32 cellular contexts compared by ENCODE assay signal in genomic region chr11:64898541-64898940, GRCh38. TPM values are rescaled to one million over a fixed set of nuclear protein-coding genes. Genes with fewer than 3 reads are reported as not detected.
"Had no signal": no experiment of that assay in that cellular context is flagged by ENCODE, and none has a peak within 500 bp of the region (broad histone marks: within the 10 kb centered on the region; RNA-seq: fewer than 3 reads in every experiment).

No MANE protein-coding gene starts in this region.

- H3K27ac ChIP-seq: adrenal gland, SJSA1, VCaP had no signal

- H3K27me3 Mint-ChIP-seq: activated CD4-positive, alpha-beta memory T cell treated with anti-CD3 and anti-CD28 coated beads for 36 hours; activated CD4-positive, alpha-beta T cell treated with anti-CD3 and anti-CD28 coated beads, Interleukin-2, amount 10 ng/mL, durations not matched to agents 7 days and 5 days; activated naive CD8-positive, alpha-beta T cell treated with anti-CD3 and anti-CD28 coated beads, Interleukin-2, amount 10 ng/mL, durations not matched to agents 7 days and 5 days had no signal

- H3K9me3 Mint-ChIP-seq: activated CD4-positive, alpha-beta memory T cell treated with anti-CD3 and anti-CD28 coated beads for 36 hours; activated CD4-positive, alpha-beta T cell treated with anti-CD3 and anti-CD28 coated beads, Interleukin-2, amount 10 ng/mL, durations not matched to agents 7 days and 5 days; activated naive CD8-positive, alpha-beta T cell treated with anti-CD3 and anti-CD28 coated beads, Interleukin-2, amount 10 ng/mL, durations not matched to agents 7 days and 5 days; activated T-cell treated with anti-CD3 and anti-CD28 coated beads, Interleukin-2, amount 50 U/mL, for 4 hours had no signal

- H3K4me3 ChIP-seq: adrenal gland, MG63, SJSA1 had no signal

- H3K27me3 ChIP-seq: adrenal gland, MG63, SJSA1 had no signal

- H3K9me3 ChIP-seq: adrenal gland, MG63, SJSA1 had no signal

- DNase-seq: activated CD4-positive, alpha-beta memory T cell treated with anti-CD3 and anti-CD28 coated beads for 36 hours; activated CD4-positive, alpha-beta T cell treated with anti-CD3 and anti-CD28 coated beads, Interleukin-2, amount 10 ng/mL, durations not matched to agents 7 days and 5 days; activated CD4-positive, CD25-positive, alpha-beta regulatory T cell; activated CD8-positive, alpha-beta memory T cell treated with anti-CD3 and anti-CD28 coated beads for 24 hours; activated effector memory CD4-positive, alpha-beta T cell treated with anti-CD3 and anti-CD28 coated beads, Interleukin-2, amount 50 U/mL, for 16 hours; activated naive CD4-positive, alpha-beta T cell treated with anti-CD3 and anti-CD28 coated beads, Interleukin-2, amount 50 U/mL, for 16 hours; activated naive CD8-positive, alpha-beta T cell treated with anti-CD3 and anti-CD28 coated beads, Interleukin-2, amount 10 ng/mL, durations not matched to agents 7 days and 5 days; activated T-cell treated with anti-CD3 and anti-CD28 coated beads, Interleukin-2, amount 50 U/mL, for 4 hours; adrenal gland; anterior cingulate cortex; MG63; MV-4-11; NCI-H1092 treated with DMSO at 0.1 percent for 48 hours; NCI-H1417 treated with DMSO at 0.1 percent for 48 hours; NCI-H1694; NCI-H2029; NCI-H2107; NCI-H510A treated with DMSO at 0.1 percent for 48 hours; NCI-H69; NK-92 treated with Interleukin-12 subunit alpha and Interleukin-12 subunit beta, amount 100 ng/mL, for 24 hours; OCI-M1; Right ventricle myocardium superior; RPMI8226; SW 1271; T-helper 2 cell; T1000 had no signal

- H3K4me3 Mint-ChIP-seq: activated CD4-positive, alpha-beta memory T cell treated with anti-CD3 and anti-CD28 coated beads for 36 hours; activated CD4-positive, alpha-beta T cell treated with anti-CD3 and anti-CD28 coated beads, Interleukin-2, amount 10 ng/mL, durations not matched to agents 7 days and 5 days; activated naive CD8-positive, alpha-beta T cell treated with anti-CD3 and anti-CD28 coated beads, Interleukin-2, amount 10 ng/mL, durations not matched to agents 7 days and 5 days; activated T-cell treated with anti-CD3 and anti-CD28 coated beads, Interleukin-2, amount 50 U/mL, for 4 hours had no signal

- H3K27ac Mint-ChIP-seq: activated CD4-positive, alpha-beta memory T cell treated with anti-CD3 and anti-CD28 coated beads for 36 hours; activated naive CD8-positive, alpha-beta T cell treated with anti-CD3 and anti-CD28 coated beads, Interleukin-2, amount 10 ng/mL, durations not matched to agents 7 days and 5 days had no signal

- ATAC-seq: activated T-cell treated with anti-CD3 and anti-CD28 coated beads, Interleukin-2, amount 50 U/mL, for 4 hours; Panc1; SK-N-SH treated with all-trans-retinoic acid at 6 μM for 48 hours had no signal

RNA-seq across cellular contexts. Expression of gene GPHA2, which starts 37.2 kb away (rescaled TPM):
- total RNA-seq: activated CD4-positive, alpha-beta T cell treated with anti-CD3 and anti-CD28 coated beads, Interleukin-2, amount 10 ng/mL, durations not matched to agents 7 days and 5 days; activated naive CD8-positive, alpha-beta T cell treated with anti-CD3 and anti-CD28 coated beads, Interleukin-2, amount 10 ng/mL, durations not matched to agents 7 days and 5 days; activated T-cell treated with anti-CD3 and anti-CD28 coated beads, Interleukin-2, amount 50 U/mL, for 4 hours; adrenal gland; cardiac septum; cerebellum; Right ventricle myocardium superior; SJSA1 had no signal
